Comparison of ENCODE assay signal across 8 cellular contexts in the genomic region with DNA sequence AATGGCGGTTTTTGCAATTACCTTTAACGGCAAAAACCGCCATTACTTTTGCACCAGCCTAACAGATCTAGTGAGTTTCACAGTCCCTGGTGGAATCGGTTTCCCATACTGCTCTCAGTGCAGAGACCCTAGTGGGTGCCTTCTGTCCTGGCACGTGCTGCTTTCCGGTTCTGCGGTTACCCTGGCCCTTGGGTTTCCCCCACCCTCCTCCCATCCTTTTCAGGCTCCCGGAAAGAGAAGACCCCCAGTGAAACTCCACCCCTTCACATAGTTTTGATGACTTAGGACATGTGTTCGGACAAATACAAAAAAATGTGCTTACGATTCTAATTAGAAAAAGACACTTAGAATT. TPM values are rescaled to one million over a fixed set of nuclear protein-coding genes. Genes with fewer than 3 reads are reported as not detected.
DNase-seq lines count a peak whose midpoint lies in the region; ATAC-seq and TF ChIP-seq lines count a peak whose summit lies in the region.

No MANE protein-coding gene starts in this region.

- WGBS in hepatocyte (ENCODE audit: low lambda C conversion rate, missing lambda C conversion rate), result 48% methylated on average over 10 of the region's 10 CpGs

- peak overlapping the region; percentile 73 for H3K4me2 ChIP-seq in hepatocyte

- no peak for TF ChIP-seq CTCF in HFF-Myc (IDR thresholded peaks at IDR 0.05; ENCODE audit: low read depth, low read length, missing control alignments)
- TF ChIP-seq CTCF in hepatocyte (IDR thresholded peaks at IDR 0.05; ENCODE audit: poor library complexity), result no peak

- no peaks in the 10 kb centered on the region for H3K9me3 ChIP-seq in NT2/D1 (ENCODE audit: insufficient read depth, low read length)
- no peaks in the 10 kb centered on the region for H3K9me3 ChIP-seq in hepatocyte (ENCODE audit: low read depth)

- peak overlapping the region; percentile 90 for H3K27ac ChIP-seq in hepatocyte

- no peaks in the 10 kb centered on the region for H3K79me2 ChIP-seq in hepatocyte

- H3K9me2 ChIP-seq in hepatocyte (replicated peaks; ENCODE audit: insufficient read depth), result no peaks in the 10 kb centered on the region

- H3K36me3 ChIP-seq in NT2/D1 (ENCODE audit: insufficient read depth, insufficient read length, low read length) (no peaks in the 10 kb centered on the region), hepatocyte (replicated peaks; ENCODE audit: insufficient read depth, low read depth) (no peaks in the 10 kb centered on the region)

- peak overlapping the region; percentile 84 for H3K9ac ChIP-seq in NT2/D1 (ENCODE audit: insufficient read length, low read depth)

- H3K4me1 ChIP-seq in NT2/D1 (ENCODE audit: insufficient read depth, insufficient read length), result peaks cover 2% of the 10 kb centered on the region
- peaks cover 17% of the 10 kb centered on the region for H3K4me1 ChIP-seq in hepatocyte (ENCODE audit: insufficient read depth)

- H4K20me1 ChIP-seq in hepatocyte (ENCODE audit: insufficient read depth, poor library complexity, severe bottlenecking), result no peaks in the 10 kb centered on the region

- H3K27me3 ChIP-seq in NT2/D1 (ENCODE audit: insufficient read depth, insufficient read length), result no peaks in the 10 kb centered on the region
- no peaks in the 10 kb centered on the region for H3K27me3 ChIP-seq in hepatocyte

- peak; percentile 9 for DNase-seq in HFF-Myc (ENCODE audit: extremely low read depth, low read depth)
- DNase-seq in NT2/D1 (ENCODE audit: low read depth, low spot score), result no peak
- DNase-seq in activated naive CD4-positive, alpha-beta T cell treated with anti-CD3 and anti-CD28 coated beads, Interleukin-2, amount 50 U/mL, for 16 hours, result peak; percentile 58
- DNase-seq in hepatocyte (ENCODE audit: low spot score), result no peak
- DNase-seq in stimulated activated CD4-positive, alpha-beta T cell treated with anti-CD3 and anti-CD28 coated beads, Interleukin-15, amount 100 ng/mL, for 1 hour (ENCODE audit: low read depth in 1 of 2, low spot score in 1 of 2), result peak; percentile 2 to 21
- no peak for DNase-seq in GM19238 (ENCODE audit: insufficient read length, low spot score)
- DNase-seq in DMS114 treated with DMSO at 0.1 percent for 48 hours (lab: John Stamatoyannopoulos, UW; ENCODE audit: unreplicated experiment), result no peak

- peak overlapping the region; percentile 53 for H2AFZ ChIP-seq in hepatocyte

- ATAC-seq in GM18498 (IDR thresholded peaks at IDR 0.05; ENCODE audit: unreplicated experiment), result peak; percentile 44

- H3K4me3 ChIP-seq in HFF-Myc (replicated peaks; ENCODE audit: low read depth, low read length) (peak overlapping the region; percentile 38), NT2/D1 (ENCODE audit: insufficient read length, low read depth) (peak overlapping the region; percentile 41), hepatocyte (peak overlapping the region; percentile 21)

RNA-seq across cellular contexts. Expression of gene NLGN3, which starts 36.9 kb away (rescaled TPM):
- total RNA-seq in hepatocyte, result 1.6 and 2.7 TPM in 2 replicates
- 0.79 and 1.6 TPM in 2 replicates for polyA plus RNA-seq in hepatocyte

RNA-seq across cellular contexts. Expression of gene GJB1, which starts 41.5 kb away (rescaled TPM):
- 95.4 and 103 TPM in 2 replicates for total RNA-seq in hepatocyte
- polyA plus RNA-seq in hepatocyte, result 82.6 and 98.2 TPM in 2 replicates

Comparison
In these comparisons a context has a peak if more than half of its experiments do, and no peak if none do; other contexts are left out.
1. DNase-seq: peak in HFF-Myc (single experiment), activated naive CD4-positive, alpha-beta T cell treated with anti-CD3 and anti-CD28 coated beads, Interleukin-2, amount 50 U/mL, for 16 hours (single experiment) and stimulated activated CD4-positive, alpha-beta T cell treated with anti-CD3 and anti-CD28 coated beads, Interleukin-15, amount 100 ng/mL, for 1 hour (2 of 2); none in NT2/D1 (single experiment), hepatocyte (single experiment), GM19238 (single experiment) and DMS114 treated with DMSO at 0.1 percent for 48 hours (single experiment).
2. Peak in every context shown above with its lines, with median percentiles within 50 percentile points of each other: H3K4me3 ChIP-seq.